8 cellular contexts compared by ENCODE assay signal in the genomic region with DNA sequence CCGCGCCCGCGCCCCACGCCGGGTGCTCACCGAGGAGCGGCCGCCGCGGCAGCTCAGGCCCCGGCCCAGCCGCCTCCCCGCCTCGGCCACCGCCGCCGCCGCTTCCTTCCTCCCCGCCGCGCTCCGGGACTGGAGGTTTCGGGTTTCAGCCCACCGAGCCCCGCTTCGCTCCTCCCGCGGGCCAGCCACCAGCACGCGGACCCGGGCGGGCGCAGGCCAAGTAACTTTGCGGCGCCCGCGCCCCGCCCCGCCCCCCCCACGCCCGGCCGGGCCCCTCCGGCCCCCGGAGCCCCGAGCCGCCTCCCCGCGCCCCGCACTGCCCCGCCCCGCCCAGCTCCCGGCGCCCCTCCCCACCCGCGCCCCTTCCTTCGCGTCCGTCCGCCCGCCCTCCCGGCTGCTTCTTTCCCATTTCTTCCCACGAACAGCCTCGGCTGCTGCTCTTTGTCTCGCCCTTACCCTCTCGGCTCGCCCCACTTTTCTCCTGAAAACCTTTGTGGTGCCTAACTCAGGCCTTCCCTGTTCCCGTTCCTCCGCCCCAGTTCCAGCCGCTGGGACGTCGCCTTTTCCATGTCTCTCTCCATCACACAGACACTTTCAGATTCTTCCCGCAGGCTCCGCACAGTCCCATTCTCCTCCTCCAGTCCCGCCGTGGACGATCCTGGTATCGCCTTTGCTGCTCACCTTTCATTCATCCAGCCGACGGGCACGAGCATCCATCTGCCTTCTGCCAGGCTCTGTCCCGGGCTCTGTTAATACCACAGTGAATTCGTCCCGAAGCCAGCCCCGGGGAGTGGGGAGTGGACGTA. TPM values are rescaled to one million over a fixed set of nuclear protein-coding genes. Genes with fewer than 3 reads are reported as not detected.
DNase-seq lines count a peak whose midpoint lies in the region; ATAC-seq and TF ChIP-seq lines count a peak whose summit lies in the region.

A gene with protein sequence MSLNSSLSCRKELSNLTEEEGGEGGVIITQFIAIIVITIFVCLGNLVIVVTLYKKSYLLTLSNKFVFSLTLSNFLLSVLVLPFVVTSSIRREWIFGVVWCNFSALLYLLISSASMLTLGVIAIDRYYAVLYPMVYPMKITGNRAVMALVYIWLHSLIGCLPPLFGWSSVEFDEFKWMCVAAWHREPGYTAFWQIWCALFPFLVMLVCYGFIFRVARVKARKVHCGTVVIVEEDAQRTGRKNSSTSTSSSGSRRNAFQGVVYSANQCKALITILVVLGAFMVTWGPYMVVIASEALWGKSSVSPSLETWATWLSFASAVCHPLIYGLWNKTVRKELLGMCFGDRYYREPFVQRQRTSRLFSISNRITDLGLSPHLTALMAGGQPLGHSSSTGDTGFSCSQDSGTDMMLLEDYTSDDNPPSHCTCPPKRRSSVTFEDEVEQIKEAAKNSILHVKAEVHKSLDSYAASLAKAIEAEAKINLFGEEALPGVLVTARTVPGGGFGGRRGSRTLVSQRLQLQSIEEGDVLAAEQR (minus strand): TSS at position 222 of the 806 bp plus-strand sequence. CDS start 32,080 bp downstream, outside the sequence.

- peak in 2 of 5 donors; percentile 4 to 10 for DNase-seq in CD8-positive, alpha-beta memory T cell
- DNase-seq in HFFc6 = peak; percentile 28
- peak in 2 of 3 donors; percentile 56 to 58 for DNase-seq in Peyer's patch
- DNase-seq in astrocyte of the spinal cord (ENCODE audit: low read depth, low spot score) = peak; percentile 56
- DNase-seq in right atrium auricular region (ENCODE audit: low spot score) = no peak
- DNase-seq in posterior vena cava (ENCODE audit: low spot score) = peak; percentile 82
- no peak for DNase-seq in activated CD4-positive, CD25-positive, alpha-beta regulatory T cell (lab: John Stamatoyannopoulos, UW)

- H3K27me3 Mint-ChIP-seq in CD8-positive, alpha-beta memory T cell = peaks cover 34 to 56% of the 10 kb centered on the region in 2 donors
- no peaks in the 10 kb centered on the region; the same call in 1 of the 2 replicates for H3K27me3 Mint-ChIP-seq in HFFc6 (ENCODE audit: insufficient read depth)

- H3K4me1 Mint-ChIP-seq in CD8-positive, alpha-beta memory T cell = peaks cover 16 to 21% (median 17%) of the 10 kb centered on the region in 3 donors
- peaks cover 36% of the 10 kb centered on the region for H3K4me1 Mint-ChIP-seq in HFFc6 (ENCODE audit: low read depth)

- H3K27ac ChIP-seq in CD8-positive, alpha-beta memory T cell (ENCODE audit: low read depth, low read length) = no peak within 1 kb of the TSS
- H3K27ac ChIP-seq in Peyer's patch (peak within 1 kb of the TSS; percentile 55 to 82 (median 65)), right atrium auricular region (peak within 1 kb of the TSS; percentile 76 to 79)

- H3K4me1 ChIP-seq in CD8-positive, alpha-beta memory T cell (ENCODE audit: insufficient read depth, low read length) = peaks cover 12% of the 10 kb centered on the region
- H3K4me1 ChIP-seq in Peyer's patch = peaks cover 3 to 15% (median 9%) of the 10 kb centered on the region in 4 donors
- H3K4me1 ChIP-seq in right atrium auricular region = peaks cover 0 to 14% of the 10 kb centered on the region in 2 donors

- TF ChIP-seq POLR2A in Peyer's patch (IDR thresholded peaks at IDR 0.05) = no peak

- peaks cover 15% of the 10 kb centered on the region for H3K27me3 ChIP-seq in CD8-positive, alpha-beta memory T cell (ENCODE audit: insufficient read depth, low read length, poor library complexity, severe bottlenecking)
- H3K27me3 ChIP-seq in Peyer's patch (peaks cover 0 to 5% of the 10 kb centered on the region in 2 donors), right atrium auricular region (no peaks in the 10 kb centered on the region)

- peak within 1 kb of the TSS in 6 of 8 donors; percentile 19 to 97 (median 63) for H3K27ac Mint-ChIP-seq in CD8-positive, alpha-beta memory T cell
- H3K27ac Mint-ChIP-seq in HFFc6 = peak within 1 kb of the TSS; percentile 93

- H3K36me3 ChIP-seq in CD8-positive, alpha-beta memory T cell (ENCODE audit: insufficient read depth, low read length) = no peaks in the 10 kb centered on the region
- H3K36me3 ChIP-seq in Peyer's patch (no peaks in the 10 kb centered on the region), right atrium auricular region (no peaks in the 10 kb centered on the region)

- TF ChIP-seq CTCF in HFFc6 (IDR thresholded peaks at IDR 0.05) = no peak
- TF ChIP-seq CTCF in Peyer's patch (IDR thresholded peaks at IDR 0.05) = no peak
- no peak for TF ChIP-seq CTCF in astrocyte of the spinal cord (IDR thresholded peaks at IDR 0.05; ENCODE audit: low read depth, low read length)
- TF ChIP-seq CTCF in right atrium auricular region (IDR thresholded peaks at IDR 0.05) = no peak

- peaks cover 0 to 4% (median 0%) of the 10 kb centered on the region in 5 donors for H3K9me3 Mint-ChIP-seq in CD8-positive, alpha-beta memory T cell
- no peaks in the 10 kb centered on the region for H3K9me3 Mint-ChIP-seq in HFFc6

- intact Hi-C loops in posterior vena cava (cut with DNase I) = no loop called here

- H3K4me3 Mint-ChIP-seq in CD8-positive, alpha-beta memory T cell = peak within 1 kb of the TSS; percentile 85 to 92 (median 87)
- H3K4me3 Mint-ChIP-seq in HFFc6 = peak within 1 kb of the TSS; percentile 100

- no peaks in the 10 kb centered on the region for H3K36me3 Mint-ChIP-seq in CD8-positive, alpha-beta memory T cell
- peaks cover 4% of the 10 kb centered on the region; the same call in 1 of the 2 replicates for H3K36me3 Mint-ChIP-seq in HFFc6 (ENCODE audit: low read depth)

- no peaks in the 10 kb centered on the region for H3K9me3 ChIP-seq in CD8-positive, alpha-beta memory T cell (ENCODE audit: low read length)
- H3K9me3 ChIP-seq in Peyer's patch (no peaks in the 10 kb centered on the region), right atrium auricular region (no peaks in the 10 kb centered on the region)

- CTCF ChIA-PET in CD8-positive, alpha-beta memory T cell (lab: Charles Lee) = no interaction called here

- in situ Hi-C loops in astrocyte of the spinal cord (cut with HindIII; ENCODE audit: low sequenced_read_pairs) = no loop called here

- peak within 1 kb of the TSS; percentile 51 for H3K4me3 ChIP-seq in CD8-positive, alpha-beta memory T cell (ENCODE audit: low read length)
- H3K4me3 ChIP-seq in Peyer's patch = peak within 1 kb of the TSS; percentile 44 to 79 (median 73)
- peak within 1 kb of the TSS; percentile 77 for H3K4me3 ChIP-seq in astrocyte of the spinal cord (ENCODE audit: low read depth, low read length)
- H3K4me3 ChIP-seq in right atrium auricular region = peak within 1 kb of the TSS; percentile 66 to 79

- ATAC-seq in HG02571 (IDR thresholded peaks at IDR 0.05; ENCODE audit: unreplicated experiment) = no peak

- POLR2A ChIA-PET in CD8-positive, alpha-beta memory T cell (lab: Charles Lee) = interaction anchor here (0.6 kb wide), 1 partner anchor 10 kb away, joined by 3 read pairs; no protein-coding TSS in a partner anchor

RNA-seq across cellular contexts. Expression of the gene that starts here (rescaled TPM):
- under 1 TPM; 0.48 to 0.73 TPM for total RNA-seq in CD8-positive, alpha-beta memory T cell
- 0.10 TPM for polyA plus RNA-seq in CD8-positive, alpha-beta memory T cell
- 10 to 100 TPM in 5 of 6 experiments, 1 to 10 TPM in 1; 9.3 to 14.5 (median 13.2) TPM for total RNA-seq in HFFc6 (2021; fragmentation: NEBNext Ultra II Directional; extraction: Animal tissue kit (Norgen Biotek cat#: 25700))
- total RNA-seq in Peyer's patch = 1 to 10 TPM in 3 of 4 donors, under 1 TPM in 1; 0.35 to 2.3 (median 1.8) TPM
- total RNA-seq in right atrium auricular region = 1 to 10 TPM; 2.9 to 3.2 TPM
- 10 to 100 TPM; 12.9 to 17.7 TPM for total RNA-seq in posterior vena cava

Comparison
In these comparisons a context has a peak if more than half of its experiments do, and no peak if none do; other contexts are left out.
1. DNase-seq: peak in HFFc6 (single experiment), Peyer's patch (2 of 3), astrocyte of the spinal cord (single experiment) and posterior vena cava (single experiment); none in right atrium auricular region (single experiment) and activated CD4-positive, CD25-positive, alpha-beta regulatory T cell (0 of 4).
2. Peak in every context shown above with its lines, with median percentiles within 50 percentile points of each other: H3K4me3 ChIP-seq.